Comparison of ENCODE assay signal across 3 cellular contexts in the genomic region with DNA sequence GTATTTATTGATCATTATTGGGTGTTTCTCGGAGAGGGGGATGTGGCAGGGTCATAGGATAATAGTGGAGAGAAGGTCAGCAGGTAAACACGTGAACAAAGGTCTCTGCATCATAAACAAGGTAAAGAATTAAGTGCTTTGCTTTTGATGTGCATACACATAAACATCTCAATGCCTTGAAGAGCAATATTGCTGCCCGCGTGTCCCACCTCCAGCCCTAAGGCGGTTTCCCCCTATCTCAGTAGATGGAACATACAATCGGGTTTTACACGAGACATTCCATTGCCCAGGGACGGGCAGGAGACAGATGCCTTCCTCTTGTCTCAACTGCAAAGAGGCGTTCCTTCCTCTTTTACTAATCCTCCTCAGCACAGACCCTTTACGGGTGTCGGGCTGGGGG. TPM values are rescaled to one million over a fixed set of nuclear protein-coding genes. Genes with fewer than 3 reads are reported as not detected.
"Had no signal": no experiment of that assay in that cellular context is flagged by ENCODE, and none has a peak within 500 bp of the region (broad histone marks: within the 10 kb centered on the region; RNA-seq: fewer than 3 reads in every experiment).

No MANE protein-coding gene starts in this region.

RNA-seq across cellular contexts. Expression of gene MAP4K1, which starts 13.5 kb away (rescaled TPM):
- total RNA-seq: dermis microvascular lymphatic vessel endothelial cell, fibroblast of villous mesenchyme, lung microvascular endothelial cell had no signal
